Comparison of ENCODE assay signal across 19 cellular contexts in the genomic region with DNA sequence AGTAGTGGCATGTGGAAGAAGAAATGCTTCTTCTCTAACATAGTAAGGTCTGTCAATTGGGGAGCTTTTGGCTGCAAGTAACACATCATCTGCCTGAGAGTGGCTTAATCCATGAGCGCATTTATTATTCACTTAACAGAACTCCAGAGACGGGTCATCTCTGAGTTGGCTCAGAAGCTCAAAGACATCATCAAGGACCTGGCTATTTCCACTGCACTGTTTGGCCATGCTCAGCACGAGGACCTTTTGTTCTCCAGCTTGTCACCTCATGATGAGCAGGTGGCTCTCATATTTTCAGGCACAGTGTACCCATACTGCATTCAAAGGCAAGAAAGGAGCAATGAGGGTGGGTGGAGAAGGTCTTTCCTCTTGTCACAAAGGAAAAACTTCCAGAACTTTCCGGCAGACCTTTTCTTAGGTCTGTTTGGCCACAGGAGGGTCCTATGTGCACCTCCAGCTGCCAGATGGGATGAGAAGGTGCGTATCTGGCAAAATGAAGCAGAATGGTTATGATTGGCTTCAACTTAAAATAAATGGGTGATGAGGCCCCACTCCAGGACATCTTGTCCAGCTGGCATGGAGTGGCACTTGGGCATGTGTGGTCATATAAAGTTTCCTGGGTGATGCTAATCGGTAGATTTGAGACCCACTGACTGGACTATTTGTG. TPM values are rescaled to one million over a fixed set of nuclear protein-coding genes. Genes with fewer than 3 reads are reported as not detected.
"Had no signal": no experiment of that assay in that cellular context is flagged by ENCODE, and none has a peak within 500 bp of the region (broad histone marks: within the 10 kb centered on the region; RNA-seq: fewer than 3 reads in every experiment).

No MANE protein-coding gene starts in this region.

- H3K9me3 ChIP-seq: prostate gland, right atrium auricular region, upper lobe of right lung had no signal

- H3K4me3 Mint-ChIP-seq: activated CD4-positive, alpha-beta T cell treated with anti-CD3 and anti-CD28 coated beads, Interleukin-2, amount 10 ng/mL, durations not matched to agents 7 days and 5 days; activated naive CD4-positive, alpha-beta T cell treated with anti-CD3 and anti-CD28 coated beads, Interleukin-2, amount 50 U/mL, for 24 hours; activated T-cell treated with anti-CD3 and anti-CD28 coated beads, Interleukin-2, amount 50 U/mL, for 72 hours; stimulated activated effector memory CD8-positive, alpha-beta T cell treated with anti-CD3 and anti-CD28 coated beads, Interleukin-12 subunit alpha, Interleukin-12 subunit beta, amount 100 ng/mL, for 72 hours had no signal

- H3K27me3 Mint-ChIP-seq: activated CD4-positive, alpha-beta T cell treated with anti-CD3 and anti-CD28 coated beads, Interleukin-2, amount 10 ng/mL, durations not matched to agents 7 days and 5 days had no signal

- H3K27ac ChIP-seq: epithelial cell of prostate, foreskin keratinocyte, prostate gland, right atrium auricular region, upper lobe of right lung had no signal

- H3K27ac Mint-ChIP-seq: activated CD4-positive, alpha-beta T cell treated with anti-CD3 and anti-CD28 coated beads, Interleukin-2, amount 10 ng/mL, durations not matched to agents 7 days and 5 days; activated naive CD4-positive, alpha-beta T cell treated with anti-CD3 and anti-CD28 coated beads, Interleukin-2, amount 50 U/mL, for 24 hours; activated T-cell treated with anti-CD3 and anti-CD28 coated beads, Interleukin-2, amount 50 U/mL, for 72 hours; stimulated activated effector memory CD8-positive, alpha-beta T cell treated with anti-CD3 and anti-CD28 coated beads, Interleukin-12 subunit alpha, Interleukin-12 subunit beta, amount 100 ng/mL, for 72 hours had no signal

- DNase-seq: activated CD4-positive, alpha-beta T cell treated with anti-CD3 and anti-CD28 coated beads, Interleukin-2, amount 10 ng/mL, durations not matched to agents 7 days and 5 days; activated gamma-delta T cell; activated T-cell treated with anti-CD3 and anti-CD28 coated beads, Interleukin-2, amount 50 U/mL, for 72 hours; foreskin keratinocyte; glutamatergic neuron; left ventricle myocardium superior; stimulated activated CD4-positive, alpha-beta T cell treated with anti-CD3 and anti-CD28 coated beads, Interleukin-4, amount 100 ng/mL, for 24 hours; T1000; upper lobe of right lung had no signal

- H3K4me1 ChIP-seq: foreskin keratinocyte, prostate gland, right atrium auricular region, upper lobe of right lung had no signal

- H3K27me3 ChIP-seq: foreskin keratinocyte, right atrium auricular region, upper lobe of right lung had no signal

- H3K4me1 Mint-ChIP-seq: activated CD4-positive, alpha-beta T cell treated with anti-CD3 and anti-CD28 coated beads, Interleukin-2, amount 10 ng/mL, durations not matched to agents 7 days and 5 days; activated naive CD4-positive, alpha-beta T cell treated with anti-CD3 and anti-CD28 coated beads, Interleukin-2, amount 50 U/mL, for 24 hours; stimulated activated effector memory CD8-positive, alpha-beta T cell treated with anti-CD3 and anti-CD28 coated beads, Interleukin-12 subunit alpha, Interleukin-12 subunit beta, amount 100 ng/mL, for 72 hours had no signal

- H3K9me3 Mint-ChIP-seq: activated CD4-positive, alpha-beta T cell treated with anti-CD3 and anti-CD28 coated beads, Interleukin-2, amount 10 ng/mL, durations not matched to agents 7 days and 5 days; activated naive CD4-positive, alpha-beta T cell treated with anti-CD3 and anti-CD28 coated beads, Interleukin-2, amount 50 U/mL, for 24 hours; activated T-cell treated with anti-CD3 and anti-CD28 coated beads, Interleukin-2, amount 50 U/mL, for 72 hours; stimulated activated effector memory CD8-positive, alpha-beta T cell treated with anti-CD3 and anti-CD28 coated beads, Interleukin-12 subunit alpha, Interleukin-12 subunit beta, amount 100 ng/mL, for 72 hours had no signal

- H3K36me3 ChIP-seq: prostate gland, right atrium auricular region, upper lobe of right lung had no signal

- H3K4me3 ChIP-seq: prostate gland, right atrium auricular region, upper lobe of right lung had no signal

- H3K36me3 Mint-ChIP-seq: activated naive CD4-positive, alpha-beta T cell treated with anti-CD3 and anti-CD28 coated beads, Interleukin-2, amount 50 U/mL, for 24 hours; stimulated activated effector memory CD8-positive, alpha-beta T cell treated with anti-CD3 and anti-CD28 coated beads, Interleukin-12 subunit alpha, Interleukin-12 subunit beta, amount 100 ng/mL, for 72 hours had no signal

RNA-seq across cellular contexts. Expression of a gene that starts 55.6 kb away (rescaled TPM):
- total RNA-seq: activated CD4-positive, alpha-beta T cell treated with anti-CD3 and anti-CD28 coated beads, Interleukin-2, amount 10 ng/mL, durations not matched to agents 7 days and 5 days; bronchial epithelial cell; chondrocyte; left ventricle myocardium superior; omental fat pad; right atrium auricular region; T-helper 1 cell treated with Interleukin-12 subunit alpha and Interleukin-12 subunit beta and Interleukin-4 antibody, amounts not matched to agents 30 ng/mL and 1 ng/mL, for 36 hours had no signal
- polyA plus RNA-seq: fibroblast of lung had no signal
